ENCODE assay signal across 16 cellular contexts in the genomic region with DNA sequence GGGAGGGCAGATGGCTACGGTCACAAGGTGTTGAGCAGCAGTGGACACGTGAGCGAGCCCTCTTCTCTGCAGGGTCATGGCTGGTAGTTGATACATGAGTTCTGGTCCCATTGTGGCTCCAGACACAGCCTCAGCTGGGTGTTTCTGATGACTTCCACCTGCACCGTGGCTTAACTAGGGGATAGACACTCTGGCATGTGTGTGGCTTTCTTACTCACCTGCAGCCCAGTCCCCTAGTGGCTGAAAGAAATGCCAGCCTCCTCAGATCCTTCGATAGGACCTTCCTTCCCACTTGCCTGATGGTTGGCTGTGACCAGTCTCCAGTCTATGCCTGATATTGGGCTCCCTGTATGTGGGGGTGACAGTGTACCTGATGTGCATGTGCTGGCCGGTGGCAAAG. TPM values are rescaled to one million over a fixed set of nuclear protein-coding genes. Genes with fewer than 3 reads are reported as not detected.
DNase-seq lines count a peak whose midpoint lies in the region; ATAC-seq, FAIRE-seq and TF ChIP-seq lines count a peak whose summit lies in the region.
"Had no signal": no experiment of that assay in that cellular context is flagged by ENCODE, and none has a peak within 500 bp of the region (broad histone marks: within the 10 kb centered on the region; RNA-seq: fewer than 3 reads in every experiment).

No MANE protein-coding gene starts in this region.

- H3K27ac ChIP-seq in breast epithelium (no peak overlapping the region), SJCRH30 (peak overlapping the region; percentile 51; the same call in 1 of the 2 replicates), upper lobe of right lung (no peak overlapping the region)
- H3K27ac ChIP-seq: epithelial cell of prostate, ovary had no signal

- no peak overlapping the region for H3K4me3 ChIP-seq in breast epithelium
- H3K4me3 ChIP-seq in SJCRH30 = no peak overlapping the region
- H3K4me3 ChIP-seq in kidney epithelial cell (ENCODE audit: low read depth, low read length) = no peak overlapping the region
- H3K4me3 ChIP-seq in upper lobe of right lung = no peak overlapping the region
- H3K4me3 ChIP-seq: ovary had no signal

- BruUV-seq in MCF 10A (replicated peaks; lab: Mats Ljungman, UMichigan) = no TSS peak

- no peak for ATAC-seq in upper lobe of right lung

- no peaks in the 10 kb centered on the region for H3K36me3 Mint-ChIP-seq in MCF 10A (ENCODE audit: insufficient read depth, unreplicated experiment)
- H3K36me3 Mint-ChIP-seq: memory B cell had no signal

- peaks cover 42% of the 10 kb centered on the region for H3K27me3 Mint-ChIP-seq in MCF 10A (ENCODE audit: insufficient read depth, unreplicated experiment)

- H3K4me1 ChIP-seq in breast epithelium = no peaks in the 10 kb centered on the region
- peaks cover 38% of the 10 kb centered on the region for H3K4me1 ChIP-seq in SJCRH30
- H3K4me1 ChIP-seq in upper lobe of right lung = no peaks in the 10 kb centered on the region

- TF ChIP-seq CTCF in MCF 10A (IDR thresholded peaks at IDR 0.05; ENCODE audit: unreplicated experiment) = no peak
- TF ChIP-seq CTCF in breast epithelium (IDR thresholded peaks at IDR 0.05) = no peak
- peak; percentile 14 for TF ChIP-seq CTCF in kidney epithelial cell (IDR thresholded peaks at IDR 0.05; ENCODE audit: insufficient read depth, low read length, poor library complexity, severe bottlenecking)
- no peak for TF ChIP-seq CTCF in upper lobe of right lung (IDR thresholded peaks at IDR 0.05)

- CTCF ChIA-PET in MCF 10A (lab: Yijun Ruan, JAX) = interaction anchor here (0.6 kb wide), 2 partner anchors 13 to 38 kb away, joined by 3 read pairs; no protein-coding TSS in a partner anchor

- no peaks in the 10 kb centered on the region for H3K4me1 Mint-ChIP-seq in MCF 10A (ENCODE audit: insufficient read depth, unreplicated experiment)
- H3K4me1 Mint-ChIP-seq: memory B cell had no signal

- POLR2A ChIA-PET in MCF 10A (lab: Yijun Ruan, JAX) = no interaction called here

- no peak for TF ChIP-seq POLR2A in breast epithelium (IDR thresholded peaks at IDR 0.05)

- H3K27me3 ChIP-seq in breast epithelium (peaks cover 5 to 34% of the 10 kb centered on the region in 2 donors), SJCRH30 (no peaks in the 10 kb centered on the region), kidney epithelial cell (ENCODE audit: control insufficient read depth, insufficient read depth, low read length) (peaks cover 64% of the 10 kb centered on the region), upper lobe of right lung (peaks cover 42% of the 10 kb centered on the region)
- H3K27me3 ChIP-seq: ovary had no signal

- no peaks in the 10 kb centered on the region for H3K9me3 ChIP-seq in breast epithelium
- no peaks in the 10 kb centered on the region for H3K9me3 ChIP-seq in SJCRH30 (replicated peaks)
- H3K9me3 ChIP-seq in upper lobe of right lung = no peaks in the 10 kb centered on the region
- H3K9me3 ChIP-seq: ovary, SK-N-SH had no signal

- intact Hi-C loops in MCF 10A (cut with micrococcal nuclease) = loop anchor here (2.0 to 5.0 kb wide), 2 partner anchors 48 to 116 kb away; no protein-coding TSS in a partner anchor
- intact Hi-C loops in breast epithelium (cut with DNase I; ENCODE audit: low total_unique reads) = loop anchor here (5.0 kb wide), 1 partner anchor 113 kb away; no protein-coding TSS in a partner anchor
- intact Hi-C loops in upper lobe of right lung (cut with DNase I) = no loop called here

- H3K36me3 ChIP-seq in breast epithelium = no peaks in the 10 kb centered on the region
- no peaks in the 10 kb centered on the region for H3K36me3 ChIP-seq in SJCRH30
- H3K36me3 ChIP-seq in kidney epithelial cell (ENCODE audit: control insufficient read depth, insufficient read depth, low read length) = no peaks in the 10 kb centered on the region
- no peaks in the 10 kb centered on the region for H3K36me3 ChIP-seq in upper lobe of right lung
- H3K36me3 ChIP-seq: ovary had no signal

- no peak overlapping the region for H3K4me3 Mint-ChIP-seq in MCF 10A (ENCODE audit: unreplicated experiment)
- H3K4me3 Mint-ChIP-seq: memory B cell had no signal

- H3K9me3 Mint-ChIP-seq in MCF 10A (ENCODE audit: unreplicated experiment) = no peaks in the 10 kb centered on the region
- H3K9me3 Mint-ChIP-seq: memory B cell had no signal

- FAIRE-seq in frontal cortex (lab: Jason Lieb, UNC) = no peak
- FAIRE-seq: D721Med had no signal

- DNase-seq in MCF 10A (ENCODE audit: unreplicated experiment) = peak; percentile 18
- no peak for DNase-seq in breast epithelium (ENCODE audit: low spot score in 2 of 2)
- peak in 1 of 2 experiments; percentile 46 for DNase-seq in SJCRH30
- no peak for DNase-seq in kidney epithelial cell (ENCODE audit: low read depth)
- peak; percentile 45 for DNase-seq in upper lobe of right lung
- DNase-seq in frontal cortex (ENCODE audit: low spot score in 2 of 2) = no peak
- DNase-seq in NCI-H187 (lab: John Stamatoyannopoulos, UW) = no peak
- no peak for DNase-seq in NCI-H1417 (lab: John Stamatoyannopoulos, UW)
- DNase-seq: activated naive CD4-positive, alpha-beta T cell treated with Interleukin-2 at 50 U/mL for 16 hours; central memory CD4-positive, alpha-beta T cell; Kasumi-1; SK-N-SH had no signal

- H3K27ac Mint-ChIP-seq in MCF 10A (ENCODE audit: low read depth, unreplicated experiment) = no peak overlapping the region
- H3K27ac Mint-ChIP-seq: memory B cell had no signal

RNA-seq across cellular contexts. Expression of gene GPR78, which starts 5.0 kb away (rescaled TPM):
- total RNA-seq in MCF 10A (2022) (not detected in 2 replicates), breast epithelium (under 1 TPM in 2 of 3 donors, not detected in 1; 0.15 to 0.33 TPM), kidney epithelial cell (not detected in 2 replicates), upper lobe of right lung (0.23 TPM), frontal cortex (under 0.01 TPM)
- 1.4 and 3.5 TPM in 2 replicates for total RNA-seq in SJCRH30 (2014; rRNA removed; shearing (Covaris generic))

RNA-seq across cellular contexts. Expression of gene CPZ, which starts 7.4 kb away (rescaled TPM):
- not detected in 2 replicates for total RNA-seq in MCF 10A (2022)
- total RNA-seq in breast epithelium = 10 to 100 TPM in 1 of 3 donors, 1 to 10 TPM in 2; 2.9 to 13.4 (median 7.5) TPM
- 47.1 and 53.7 TPM in 2 replicates for total RNA-seq in SJCRH30 (2014; rRNA removed; shearing (Covaris generic))
- 0.67 and 0.75 TPM in 2 replicates for total RNA-seq in kidney epithelial cell
- 6.7 TPM for total RNA-seq in upper lobe of right lung
- total RNA-seq in frontal cortex = 2.9 TPM

Comparison
In these comparisons a context has a peak if more than half of its experiments do, and no peak if none do; other contexts are left out.
1. DNase-seq: peak in MCF 10A (single experiment) and upper lobe of right lung (single experiment); none in breast epithelium (0 of 2), kidney epithelial cell (single experiment), frontal cortex (0 of 2), NCI-H187 (0 of 2) and NCI-H1417 (0 of 3).